Comparison of ENCODE assay signal across 1 cellular context in the genomic region with DNA sequence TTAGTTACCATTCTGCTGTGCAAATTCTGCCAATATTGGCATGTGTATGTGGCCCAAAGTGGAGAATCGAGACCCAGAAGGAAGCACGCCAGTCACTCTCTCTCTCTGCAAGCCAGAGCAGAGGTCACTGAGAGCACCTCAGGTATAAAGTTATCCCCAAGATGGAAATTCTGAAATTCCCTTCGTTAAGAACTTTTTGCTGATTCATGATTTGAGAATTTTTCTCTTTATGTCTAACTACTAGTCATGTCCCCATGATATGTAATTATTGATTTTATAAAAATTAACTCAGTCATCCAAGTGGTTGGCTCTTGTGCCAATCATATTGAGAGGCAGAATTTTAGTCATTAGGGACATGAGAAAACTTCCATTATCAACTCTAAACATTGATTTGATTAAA.
TF ChIP-seq lines count a peak whose summit lies in the region.

No MANE protein-coding gene starts in this region.

TF ChIP-seq in HepG2, 621 proteins besides CTCF, POLR2A, EP300 and RAD21 (continued from another document):
- no peak for TF ChIP-seq MYC (CRISPR knock-in tag; IDR thresholded peaks at IDR 0.05; ENCODE audit: borderline replicate concordance)
- peak; percentile 56 for TF ChIP-seq NFE2L2 (IDR thresholded peaks at IDR 0.05; ENCODE audit: low read length)
